ENCODE assay signal across 16 cellular contexts in genomic region chr18:2312440-2312839, GRCh38.
DNase-seq lines count a peak whose midpoint lies in the region; ATAC-seq, FAIRE-seq and TF ChIP-seq lines count a peak whose summit lies in the region.
"Had no signal": no experiment of that assay in that cellular context is flagged by ENCODE, and none has a peak within 500 bp of the region (broad histone marks: within the 10 kb centered on the region; RNA-seq: fewer than 3 reads in every experiment).

No MANE protein-coding gene starts in this region.

- no peaks in the 10 kb centered on the region for H3K36me3 ChIP-seq in WERI-Rb-1
- H3K36me3 ChIP-seq: lower lobe of right lung had no signal

- H3K27ac ChIP-seq in WERI-Rb-1: no peak overlapping the region
- H3K27ac ChIP-seq: lower lobe of right lung had no signal

- intact Hi-C loops in activated T-helper 2 cell treated with anti-CD3 and anti-CD28 coated beads, Interferon-gamma antibody, Interleukin-2, Interleukin-4, amounts not matched to agents 10 μg/mL and 5 μg/mL and 100 μg/mL, durations not matched to agents 14 hours and 24 hours and 36 hours (cut with micrococcal nuclease): no loop called here

- H3K4me1 Mint-ChIP-seq in activated T-helper 2 cell treated with anti-CD3 and anti-CD28 coated beads, Interferon-gamma antibody, Interleukin-2, Interleukin-4, amounts not matched to agents 10 μg/mL and 5 μg/mL and 100 μg/mL, durations not matched to agents 14 hours and 24 hours and 36 hours (ENCODE audit: low read depth): no peaks in the 10 kb centered on the region
- H3K4me1 Mint-ChIP-seq: activated CD4-positive, alpha-beta T cell treated with anti-CD3 and anti-CD28 coated beads for 36 hours had no signal

- no peak overlapping the region for H3K27ac Mint-ChIP-seq in activated T-helper 2 cell treated with anti-CD3 and anti-CD28 coated beads, Interferon-gamma antibody, Interleukin-2, Interleukin-4, amounts not matched to agents 10 μg/mL and 5 μg/mL and 100 μg/mL, durations not matched to agents 14 hours and 24 hours and 36 hours
- H3K27ac Mint-ChIP-seq: activated CD4-positive, alpha-beta T cell treated with anti-CD3 and anti-CD28 coated beads for 36 hours had no signal

- H3K9me3 ChIP-seq in WERI-Rb-1 (ENCODE audit: severe bottlenecking): no peaks in the 10 kb centered on the region
- H3K9me3 ChIP-seq: lower lobe of right lung had no signal

- H3K36me3 Mint-ChIP-seq in activated T-helper 2 cell treated with anti-CD3 and anti-CD28 coated beads, Interferon-gamma antibody, Interleukin-2, Interleukin-4, amounts not matched to agents 10 μg/mL and 5 μg/mL and 100 μg/mL, durations not matched to agents 14 hours and 24 hours and 36 hours (ENCODE audit: low read depth): no peaks in the 10 kb centered on the region

- ATAC-seq in HG02678 (IDR thresholded peaks at IDR 0.05; ENCODE audit: unreplicated experiment) (peak; percentile 77), HG03521 (IDR thresholded peaks at IDR 0.05; ENCODE audit: unreplicated experiment) (peak; percentile 57)
- ATAC-seq: activated CD4-positive, alpha-beta T cell treated with anti-CD3 and anti-CD28 coated beads for 36 hours; lower lobe of right lung had no signal

- H3K27me3 Mint-ChIP-seq in activated T-helper 2 cell treated with anti-CD3 and anti-CD28 coated beads, Interferon-gamma antibody, Interleukin-2, Interleukin-4, amounts not matched to agents 10 μg/mL and 5 μg/mL and 100 μg/mL, durations not matched to agents 14 hours and 24 hours and 36 hours (ENCODE audit: low read depth): peaks cover 12% of the 10 kb centered on the region

- H3K9me3 Mint-ChIP-seq in activated T-helper 2 cell treated with anti-CD3 and anti-CD28 coated beads, Interferon-gamma antibody, Interleukin-2, Interleukin-4, amounts not matched to agents 10 μg/mL and 5 μg/mL and 100 μg/mL, durations not matched to agents 14 hours and 24 hours and 36 hours: no peaks in the 10 kb centered on the region

- peak; percentile 14 for FAIRE-seq in GM19239 (lab: Jason Lieb, UNC)
- FAIRE-seq: bronchial epithelial cell, endothelial cell of umbilical vein had no signal

- no peaks in the 10 kb centered on the region for H3K27me3 ChIP-seq in WERI-Rb-1 (ENCODE audit: insufficient read depth, low read depth, severe bottlenecking)

- no peak overlapping the region for H3K4me3 ChIP-seq in WERI-Rb-1 (ENCODE audit: low read depth, low read length)
- H3K4me3 ChIP-seq: lower lobe of right lung had no signal

- no peak overlapping the region for H3K4me3 Mint-ChIP-seq in activated T-helper 2 cell treated with anti-CD3 and anti-CD28 coated beads, Interferon-gamma antibody, Interleukin-2, Interleukin-4, amounts not matched to agents 10 μg/mL and 5 μg/mL and 100 μg/mL, durations not matched to agents 14 hours and 24 hours and 36 hours (ENCODE audit: low read depth)
- H3K4me3 Mint-ChIP-seq: activated CD4-positive, alpha-beta T cell treated with anti-CD3 and anti-CD28 coated beads for 36 hours had no signal

- no peak for DNase-seq in GM19239 (ENCODE audit: insufficient read length, low spot score)
- no peak for DNase-seq in activated T-helper 2 cell treated with anti-CD3 and anti-CD28 coated beads, Interferon-gamma antibody, Interleukin-2, Interleukin-4, amounts not matched to agents 10 μg/mL and 5 μg/mL and 100 μg/mL, durations not matched to agents 14 hours and 24 hours and 36 hours (ENCODE audit: low spot score)
- no peak for DNase-seq in activated T-cell treated with anti-CD3 and anti-CD28 coated beads, Interleukin-2, amount 50 U/mL, for 1 hour
- no peak for DNase-seq in WERI-Rb-1
- no peak for DNase-seq in central memory CD4-positive, alpha-beta T cell
- DNase-seq: activated CD4-positive, alpha-beta T cell treated with anti-CD3 and anti-CD28 coated beads for 36 hours; activated gamma-delta T cell; Calu3; hypothalamus; lower lobe of right lung; NCI-H446; SHP77 treated with DMSO at 0.1 percent for 48 hours had no signal

- no peak for TF ChIP-seq CTCF in WERI-Rb-1 (IDR thresholded peaks at IDR 0.05; ENCODE audit: low read depth, low read length)
